Comparison of ENCODE assay signal across 8 cellular contexts in the genomic region with DNA sequence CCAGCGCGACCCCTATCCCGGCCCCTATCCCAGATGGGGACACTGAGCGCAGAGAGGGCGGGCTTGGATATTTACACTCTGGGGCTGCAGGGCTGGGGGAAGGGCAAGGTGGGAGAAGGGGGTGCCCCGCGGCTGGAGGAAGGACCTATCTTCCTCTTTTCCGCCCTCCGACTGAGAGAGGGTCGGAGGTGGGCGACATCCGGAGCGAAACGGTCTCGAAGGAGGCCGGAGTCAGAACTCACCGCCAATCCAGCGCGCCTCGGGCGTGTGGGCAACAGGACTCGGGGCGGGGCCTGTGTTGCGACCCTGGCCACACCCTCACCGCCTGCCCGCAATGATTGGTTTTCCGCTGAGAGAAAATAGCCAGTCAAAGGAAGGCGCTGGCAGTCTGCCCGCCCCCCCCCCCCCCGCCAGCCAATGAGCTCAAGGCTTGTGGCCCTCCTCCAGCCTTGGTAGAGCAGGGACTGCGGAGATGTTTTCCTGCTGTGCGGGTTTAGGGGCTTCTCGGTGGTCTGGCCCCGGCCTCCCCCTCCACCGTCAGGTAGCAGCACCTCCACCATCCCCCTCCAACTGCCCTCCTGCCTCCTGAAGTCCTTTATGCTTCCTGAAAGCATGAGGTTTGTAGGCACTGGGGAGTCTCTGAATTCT. TPM values are rescaled to one million over a fixed set of nuclear protein-coding genes. Genes with fewer than 3 reads are reported as not detected.
A peak's percentile ranks its signal among the peaks of the same experiment; 100 is the strongest.
DNase-seq lines count a peak whose midpoint lies in the region; ATAC-seq and TF ChIP-seq lines count a peak whose summit lies in the region.

A gene with protein sequence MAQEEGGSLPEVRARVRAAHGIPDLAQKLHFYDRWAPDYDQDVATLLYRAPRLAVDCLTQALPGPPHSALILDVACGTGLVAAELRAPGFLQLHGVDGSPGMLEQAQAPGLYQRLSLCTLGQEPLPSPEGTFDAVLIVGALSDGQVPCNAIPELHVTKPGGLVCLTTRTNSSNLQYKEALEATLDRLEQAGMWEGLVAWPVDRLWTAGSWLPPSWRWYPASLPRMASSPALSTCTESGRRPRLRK (minus strand): TSS at position 269 of the 648 bp plus-strand sequence. CDS start 376 bp downstream, outside the sequence.

- H3K4me3 ChIP-seq in brain microvascular endothelial cell (ENCODE audit: low read depth, low read length) (peak within 1 kb of the TSS; percentile 72), iPS-18c (ENCODE audit: insufficient read depth, low read depth, low read length) (peak within 1 kb of the TSS; percentile 69), skeletal muscle satellite cell (ENCODE audit: low read length) (peak within 1 kb of the TSS; percentile 92)

- peak; percentile 86 for ATAC-seq in HG03064 (IDR thresholded peaks at IDR 0.05; ENCODE audit: low read depth, unreplicated experiment)

- H3K36me3 ChIP-seq in brain microvascular endothelial cell (replicated peaks): no peaks in the 10 kb centered on the region
- no peaks in the 10 kb centered on the region for H3K36me3 ChIP-seq in skeletal muscle satellite cell (ENCODE audit: insufficient read depth, low read length)

- peak within 1 kb of the TSS; percentile 86 for H3K9ac ChIP-seq in skeletal muscle satellite cell (ENCODE audit: low read depth, low read length)

- H3K9me3 ChIP-seq in iPS-18c (ENCODE audit: control insufficient read depth, insufficient read depth, low read length) (no peaks in the 10 kb centered on the region), skeletal muscle satellite cell (replicated peaks; ENCODE audit: low read length) (no peaks in the 10 kb centered on the region)

- in situ Hi-C loops in brain microvascular endothelial cell (cut with HindIII; ENCODE audit: low pct_ligation_motif_present, low sequenced_read_pairs): no loop called here

- peak within 1 kb of the TSS; percentile 99 for H3K4me2 ChIP-seq in skeletal muscle satellite cell (ENCODE audit: low read length)

- H3K27me3 ChIP-seq in brain microvascular endothelial cell (replicated peaks): no peaks in the 10 kb centered on the region
- no peaks in the 10 kb centered on the region for H3K27me3 ChIP-seq in skeletal muscle satellite cell (ENCODE audit: control insufficient read depth, insufficient read depth, low read length)

- H3K4me1 ChIP-seq in skeletal muscle satellite cell (ENCODE audit: control insufficient read depth, insufficient read depth, low read length): peaks cover 25% of the 10 kb centered on the region

- DNase-seq in 8988T (peak; percentile 90), NCI-H2107 (lab: John Stamatoyannopoulos, UW) (peak; percentile 87), UCSD-AML1 (lab: John Stamatoyannopoulos, UW; ENCODE audit: unreplicated experiment) (peak; percentile 83), brain microvascular endothelial cell (peak; percentile 91)

- TF ChIP-seq CTCF in brain microvascular endothelial cell (IDR thresholded peaks at IDR 0.05; ENCODE audit: low read depth, low read length, missing control alignments): no peak

- peak; percentile 42 for TF ChIP-seq POLR2A in GM18526 (IDR thresholded peaks at IDR 0.05; ENCODE audit: extremely low read depth, insufficient read length)

- peak within 1 kb of the TSS; percentile 26 for H3K27ac ChIP-seq in brain microvascular endothelial cell

RNA-seq across cellular contexts. Expression of the gene that starts here (rescaled TPM):
- 2.5 and 13.3 TPM in 2 replicates for total RNA-seq in skeletal muscle satellite cell (2012; rRNA removed)

Comparison
In these comparisons a context has a peak if more than half of its experiments do, and no peak if none do; other contexts are left out.
1. Peak in every context shown above with its lines: DNase-seq, ATAC-seq, H3K4me3 ChIP-seq and H3K27ac ChIP-seq.